In genomic region chr4:182231503-182231902, GRCh38 we compare ENCODE assay signal across 22 cellular contexts. TPM values are rescaled to one million over a fixed set of nuclear protein-coding genes. Genes with fewer than 3 reads are reported as not detected.
DNase-seq lines count a peak whose midpoint lies in the region; TF ChIP-seq lines count a peak whose summit lies in the region.
"Had no signal": no experiment of that assay in that cellular context is flagged by ENCODE, and none has a peak within 500 bp of the region (broad histone marks: within the 10 kb centered on the region; RNA-seq: fewer than 3 reads in every experiment).

No MANE protein-coding gene starts in this region.

- no peak overlapping the region for H3T11ph ChIP-seq in H9 (ENCODE audit: low read length)

- H3K4ac ChIP-seq in trophoblast cell (ENCODE audit: low read depth, low read length), result peak overlapping the region; percentile 2
- H3K4ac ChIP-seq in H9 (ENCODE audit: low read depth, low read length), result no peak overlapping the region

- H3K56ac ChIP-seq in H9 (ENCODE audit: insufficient read length, low read depth, low read length), result no peak overlapping the region

- H3K14ac ChIP-seq in trophoblast cell (ENCODE audit: low read length) (peak overlapping the region; percentile 19), H9 (ENCODE audit: insufficient read depth, low read length) (no peak overlapping the region)

- H4K91ac ChIP-seq in trophoblast cell (ENCODE audit: low read depth, low read length) (peak overlapping the region; percentile 40), H9 (ENCODE audit: insufficient read length, low read depth, low read length) (no peak overlapping the region)

- H3K27me3 Mint-ChIP-seq in activated T-helper 2 cell treated with anti-CD3 and anti-CD28 coated beads, Interferon-gamma antibody, Interleukin-2, Interleukin-4, amounts not matched to agents 10 μg/mL and 5 μg/mL and 100 μg/mL, durations not matched to agents 14 hours and 24 hours and 36 hours (ENCODE audit: low read depth), result no peaks in the 10 kb centered on the region
- no peaks in the 10 kb centered on the region for H3K27me3 Mint-ChIP-seq in H9 (ENCODE audit: low read depth)
- H3K27me3 Mint-ChIP-seq: IgD-negative memory B cell had no signal

- TF ChIP-seq CTCF in H9 (conservative IDR thresholded peaks at IDR 0.05), result no peak

- no peaks in the 10 kb centered on the region for H3K4me1 Mint-ChIP-seq in activated T-helper 2 cell treated with anti-CD3 and anti-CD28 coated beads, Interferon-gamma antibody, Interleukin-2, Interleukin-4, amounts not matched to agents 10 μg/mL and 5 μg/mL and 100 μg/mL, durations not matched to agents 14 hours and 24 hours and 36 hours (ENCODE audit: low read depth)
- peaks cover 5 to 11% of the 10 kb centered on the region in 2 experiments; a peak in 3 of 4 replicates for H3K4me1 Mint-ChIP-seq in H9
- H3K4me1 Mint-ChIP-seq: CD8-positive, alpha-beta memory T cell; IgD-negative memory B cell had no signal

- no peaks in the 10 kb centered on the region for H3K9me3 Mint-ChIP-seq in activated T-helper 2 cell treated with anti-CD3 and anti-CD28 coated beads, Interferon-gamma antibody, Interleukin-2, Interleukin-4, amounts not matched to agents 10 μg/mL and 5 μg/mL and 100 μg/mL, durations not matched to agents 14 hours and 24 hours and 36 hours
- no peaks in the 10 kb centered on the region for H3K9me3 Mint-ChIP-seq in H9

- H3K27ac Mint-ChIP-seq in activated T-helper 2 cell treated with anti-CD3 and anti-CD28 coated beads, Interferon-gamma antibody, Interleukin-2, Interleukin-4, amounts not matched to agents 10 μg/mL and 5 μg/mL and 100 μg/mL, durations not matched to agents 14 hours and 24 hours and 36 hours, result no peak overlapping the region
- H3K27ac Mint-ChIP-seq in H9, result no peak overlapping the region
- H3K27ac Mint-ChIP-seq: CD8-positive, alpha-beta memory T cell; IgD-negative memory B cell had no signal

- no peaks in the 10 kb centered on the region for H3K36me3 Mint-ChIP-seq in activated T-helper 2 cell treated with anti-CD3 and anti-CD28 coated beads, Interferon-gamma antibody, Interleukin-2, Interleukin-4, amounts not matched to agents 10 μg/mL and 5 μg/mL and 100 μg/mL, durations not matched to agents 14 hours and 24 hours and 36 hours (ENCODE audit: low read depth)
- H3K36me3 Mint-ChIP-seq in H9 (ENCODE audit: insufficient read depth in 1 of 3, low read depth in 3 of 3), result no peaks in the 10 kb centered on the region; a peak in 1 of 7 replicates
- H3K36me3 Mint-ChIP-seq: CD8-positive, alpha-beta memory T cell; IgD-negative memory B cell had no signal

- 0 out of 2 replicates have a peak overlapping the region, but pooled peaks have one; percentile 55 for H3K27ac ChIP-seq in ACC112 (ENCODE audit: low read depth, low read length)
- H3K27ac ChIP-seq in SJSA1, result peak overlapping the region; percentile 61
- no peak overlapping the region for H3K27ac ChIP-seq in trophoblast cell (ENCODE audit: low read depth, low read length)
- no peak overlapping the region for H3K27ac ChIP-seq in H9 (ENCODE audit: insufficient read length, low read depth, low read length)
- H3K27ac ChIP-seq: BLaER1 treated with 17β-estradiol and CSF1 and Interleukin-3, amounts not matched to agents 10 nM and 100 nM had no signal

- H3K4me1 ChIP-seq in ACC112 (ENCODE audit: control insufficient read depth, insufficient read depth, low read length, unreplicated experiment) (peaks cover 12% of the 10 kb centered on the region), SJSA1 (replicated peaks) (peaks cover 37% of the 10 kb centered on the region), trophoblast cell (ENCODE audit: control insufficient read depth in 1 of 2, insufficient read depth in 2 of 2, low read length in 2 of 2) (peaks cover 24 to 40% of the 10 kb centered on the region in 2 experiments), H9 (ENCODE audit: insufficient read depth, low read length) (no peaks in the 10 kb centered on the region)
- H3K4me1 ChIP-seq: BLaER1 treated with 17β-estradiol and CSF1 and Interleukin-3, amounts not matched to agents 10 nM and 100 nM had no signal

- intact Hi-C loops in activated T-helper 2 cell treated with anti-CD3 and anti-CD28 coated beads, Interferon-gamma antibody, Interleukin-2, Interleukin-4, amounts not matched to agents 10 μg/mL and 5 μg/mL and 100 μg/mL, durations not matched to agents 14 hours and 24 hours and 36 hours (cut with micrococcal nuclease), result no loop called here

- WGBS in trophoblast cell (ENCODE audit: extremely low coverage, insufficient coverage, insufficient read length), result no CpG with 5 or more reads among the region's 4 CpGs
- no CpG with 5 or more reads among the region's 4 CpGs for WGBS in H9 (ENCODE audit: extremely low coverage, insufficient read length, low lambda C conversion rate)

- no peaks in the 10 kb centered on the region for H3K23me2 ChIP-seq in H9 (ENCODE audit: insufficient read length, low read depth, low read length, poor library complexity, severe bottlenecking)

- H3K36me3 ChIP-seq in ACC112 (ENCODE audit: insufficient read depth, low read length), result no peaks in the 10 kb centered on the region
- no peaks in the 10 kb centered on the region for H3K36me3 ChIP-seq in SJSA1
- H3K36me3 ChIP-seq in trophoblast cell (ENCODE audit: control insufficient read depth in 1 of 2, insufficient read depth in 2 of 2, low read length in 2 of 2), result peaks cover 4% of the 10 kb centered on the region in 2 experiments
- H3K36me3 ChIP-seq: BLaER1 treated with 17β-estradiol and CSF1 and Interleukin-3, amounts not matched to agents 10 nM and 100 nM had no signal

- H3K79me2 ChIP-seq in ACC112 (ENCODE audit: control insufficient read depth, insufficient read depth, low read length, unreplicated experiment), result no peaks in the 10 kb centered on the region
- peaks cover 7% of the 10 kb centered on the region for H3K79me2 ChIP-seq in trophoblast cell (ENCODE audit: control insufficient read depth, insufficient read depth, low read length, poor library complexity)
- H3K79me2 ChIP-seq in H9 (ENCODE audit: insufficient read depth, low read length), result no peaks in the 10 kb centered on the region

- H3K79me1 ChIP-seq in trophoblast cell (ENCODE audit: low read length), result peaks cover 30% of the 10 kb centered on the region
- no peaks in the 10 kb centered on the region for H3K79me1 ChIP-seq in H9 (ENCODE audit: insufficient read depth, low read depth, low read length, poor library complexity, severe bottlenecking)

- no peaks in the 10 kb centered on the region for H3K27me3 ChIP-seq in ACC112 (ENCODE audit: insufficient read depth, low read length)
- H3K27me3 ChIP-seq in SJSA1 (replicated peaks), result no peaks in the 10 kb centered on the region
- H3K27me3 ChIP-seq in trophoblast cell (ENCODE audit: insufficient read depth, low read length), result no peaks in the 10 kb centered on the region
- H3K27me3 ChIP-seq in H9 (ENCODE audit: insufficient read depth, low read length), result no peaks in the 10 kb centered on the region
- H3K27me3 ChIP-seq: BLaER1 treated with 17β-estradiol and CSF1 and Interleukin-3, amounts not matched to agents 10 nM and 100 nM had no signal

- peak overlapping the region; percentile 3 for H4K8ac ChIP-seq in trophoblast cell (ENCODE audit: low read depth, low read length)
- no peak overlapping the region for H4K8ac ChIP-seq in H9 (replicated peaks; ENCODE audit: insufficient read length, low read depth, low read length)

- H3K4me3 Mint-ChIP-seq in activated T-helper 2 cell treated with anti-CD3 and anti-CD28 coated beads, Interferon-gamma antibody, Interleukin-2, Interleukin-4, amounts not matched to agents 10 μg/mL and 5 μg/mL and 100 μg/mL, durations not matched to agents 14 hours and 24 hours and 36 hours (ENCODE audit: low read depth), result no peak overlapping the region
- H3K4me3 Mint-ChIP-seq in H9, result no peak overlapping the region
- H3K4me3 Mint-ChIP-seq: CD8-positive, alpha-beta memory T cell; IgD-negative memory B cell had no signal

- H2BK120ac ChIP-seq in trophoblast cell (ENCODE audit: insufficient read depth, low read length, poor library complexity), result peak overlapping the region; percentile 43
- no peak overlapping the region for H2BK120ac ChIP-seq in H9 (ENCODE audit: low read depth, low read length, poor library complexity, severe bottlenecking)

- H3K4me3 ChIP-seq in ACC112 (ENCODE audit: low read depth, low read length), result no peak overlapping the region
- H3K4me3 ChIP-seq in SJSA1, result no peak overlapping the region
- H3K4me3 ChIP-seq in trophoblast cell (ENCODE audit: low read depth, low read length), result no peak overlapping the region
- H3K4me3 ChIP-seq: BLaER1 treated with 17β-estradiol and CSF1 and Interleukin-3, amounts not matched to agents 10 nM and 100 nM; GM12878 had no signal

- H2BK5ac ChIP-seq in trophoblast cell (ENCODE audit: low read depth, low read length, poor library complexity) (peak overlapping the region; percentile 15), H9 (ENCODE audit: insufficient read length, low read length) (no peak overlapping the region)

- peak overlapping the region; percentile 64 for H2AFZ ChIP-seq in ACC112 (ENCODE audit: low read length, unreplicated experiment)
- no peak overlapping the region for H2AFZ ChIP-seq in trophoblast cell (ENCODE audit: insufficient read depth, low read length, poor library complexity)
- H2AFZ ChIP-seq in H9 (ENCODE audit: low read length), result no peak overlapping the region

- H3K9me3 ChIP-seq in SJSA1 (replicated peaks) (no peaks in the 10 kb centered on the region), trophoblast cell (ENCODE audit: insufficient read depth, low read depth, low read length) (no peaks in the 10 kb centered on the region), H9 (ENCODE audit: control insufficient read depth, low read depth, low read length) (no peaks in the 10 kb centered on the region)
- H3K9me3 ChIP-seq: BLaER1 treated with 17β-estradiol and CSF1 and Interleukin-3, amounts not matched to agents 10 nM and 100 nM had no signal

- H3K4me2 ChIP-seq in trophoblast cell (ENCODE audit: low read length), result no peak overlapping the region
- no peak overlapping the region for H3K4me2 ChIP-seq in H9 (ENCODE audit: insufficient read depth, insufficient read length, low read length)
- H3K4me2 ChIP-seq: BLaER1 treated with 17β-estradiol and CSF1 and Interleukin-3, amounts not matched to agents 10 nM and 100 nM had no signal

- DNase-seq in SJSA1 (ENCODE audit: low read depth in 1 of 2, low spot score in 2 of 2) (no peak), fibroblast of gingiva (ENCODE audit: low read depth) (peak; percentile 32), trophoblast cell (no peak), NCI-H510A treated with DMSO at 0.1 percent for 48 hours (lab: John Stamatoyannopoulos, UW) (no peak), H9 (no peak)
- DNase-seq in activated T-helper 2 cell treated with anti-CD3 and anti-CD28 coated beads, Interferon-gamma antibody, Interleukin-2, Interleukin-4, amounts not matched to agents 10 μg/mL and 5 μg/mL and 100 μg/mL, durations not matched to agents 14 hours and 24 hours and 36 hours (ENCODE audit: low spot score), result no peak
- DNase-seq in activated CD4-positive, alpha-beta T cell treated with anti-CD3 and anti-CD28 coated beads for 1 hour, result no peak
- DNase-seq: 8988T; CD8-positive, alpha-beta memory T cell; DND-41; GDM1; GOT3; Kasumi-1; NCI-H1105; NCI-H1694; RPMI8226; SIG-M5 had no signal

- H3K18ac ChIP-seq in trophoblast cell (ENCODE audit: low read length), result peak overlapping the region; percentile 5
- H3K18ac ChIP-seq in H9 (ENCODE audit: insufficient read length, low read depth, low read length), result no peak overlapping the region

- H4K12ac ChIP-seq in trophoblast cell (ENCODE audit: low read depth, low read length), result no peak overlapping the region

- H2AK5ac ChIP-seq in trophoblast cell (ENCODE audit: low read length) (no peak overlapping the region), H9 (ENCODE audit: insufficient read length, low read length) (no peak overlapping the region)

- H2BK12ac ChIP-seq in trophoblast cell (ENCODE audit: low read length), result peak overlapping the region; percentile 16
- H2BK12ac ChIP-seq in H9 (ENCODE audit: insufficient read length, low read depth, low read length), result no peak overlapping the region

- H2BK20ac ChIP-seq in H9 (ENCODE audit: low read depth, low read length, poor library complexity, severe bottlenecking), result no peak overlapping the region

- H4K20me1 ChIP-seq in H9 (ENCODE audit: control insufficient read depth, insufficient read depth, insufficient read length), result no peaks in the 10 kb centered on the region

- H2BK15ac ChIP-seq in H9 (ENCODE audit: low read depth, low read length), result no peak overlapping the region

- H4K5ac ChIP-seq in H9 (ENCODE audit: insufficient read length, low read depth, low read length), result no peak overlapping the region

- H3K23ac ChIP-seq in trophoblast cell (ENCODE audit: low read length), result no peak overlapping the region
- H3K23ac ChIP-seq in H9 (ENCODE audit: insufficient read length, low read depth, low read length), result no peak overlapping the region

- no peak overlapping the region for H3K9ac ChIP-seq in trophoblast cell (ENCODE audit: low read length)
- no peak overlapping the region for H3K9ac ChIP-seq in H9 (ENCODE audit: extremely low read depth, insufficient read length, low read length)
- H3K9ac ChIP-seq: BLaER1 treated with 17β-estradiol and CSF1 and Interleukin-3, amounts not matched to agents 10 nM and 100 nM had no signal

RNA-seq across cellular contexts. Expression of gene TENM3, which starts 11.7 kb away (rescaled TPM):
- 42.6 and 90.5 TPM in 2 replicates for total RNA-seq in SJSA1 (2014; rRNA removed; shearing (Covaris generic))
- polyA plus RNA-seq in trophoblast cell (2013), result 112 and 119 TPM in 2 replicates
- total RNA-seq in activated T-helper 2 cell treated with anti-CD3 and anti-CD28 coated beads, Interferon-gamma antibody, Interleukin-2, Interleukin-4, amounts not matched to agents 10 μg/mL and 5 μg/mL and 100 μg/mL, durations not matched to agents 14 hours and 24 hours and 36 hours, result 0.05 and 0.09 TPM in 2 replicates
- 49.1 and 49.6 TPM in 2 replicates for total RNA-seq in H9 (2021)
- total RNA-seq: CD8-positive, alpha-beta memory T cell; OCI-LY7 had no signal
- polyA plus RNA-seq: CD8-positive, alpha-beta memory T cell; IgD-negative memory B cell had no signal

Comparison
In these comparisons a context has a peak if more than half of its experiments do, and no peak if none do; other contexts are left out.
1. H3K27ac ChIP-seq: peak in ACC112 (single experiment) and SJSA1 (single experiment); none in trophoblast cell (single experiment) and H9 (single experiment).
2. RNA of gene TENM3, which starts 11.7 kb away (total RNA-seq): 42.6 to 90.5 TPM in SJSA1 and 49.1 to 49.6 TPM in H9; 0.05 to 0.09 TPM in activated T-helper 2 cell treated with anti-CD3 and anti-CD28 coated beads, Interferon-gamma antibody, Interleukin-2, Interleukin-4, amounts not matched to agents 10 μg/mL and 5 μg/mL and 100 μg/mL, durations not matched to agents 14 hours and 24 hours and 36 hours; every median in the first group is over 10 times any median in the second.